In the genomic region with DNA sequence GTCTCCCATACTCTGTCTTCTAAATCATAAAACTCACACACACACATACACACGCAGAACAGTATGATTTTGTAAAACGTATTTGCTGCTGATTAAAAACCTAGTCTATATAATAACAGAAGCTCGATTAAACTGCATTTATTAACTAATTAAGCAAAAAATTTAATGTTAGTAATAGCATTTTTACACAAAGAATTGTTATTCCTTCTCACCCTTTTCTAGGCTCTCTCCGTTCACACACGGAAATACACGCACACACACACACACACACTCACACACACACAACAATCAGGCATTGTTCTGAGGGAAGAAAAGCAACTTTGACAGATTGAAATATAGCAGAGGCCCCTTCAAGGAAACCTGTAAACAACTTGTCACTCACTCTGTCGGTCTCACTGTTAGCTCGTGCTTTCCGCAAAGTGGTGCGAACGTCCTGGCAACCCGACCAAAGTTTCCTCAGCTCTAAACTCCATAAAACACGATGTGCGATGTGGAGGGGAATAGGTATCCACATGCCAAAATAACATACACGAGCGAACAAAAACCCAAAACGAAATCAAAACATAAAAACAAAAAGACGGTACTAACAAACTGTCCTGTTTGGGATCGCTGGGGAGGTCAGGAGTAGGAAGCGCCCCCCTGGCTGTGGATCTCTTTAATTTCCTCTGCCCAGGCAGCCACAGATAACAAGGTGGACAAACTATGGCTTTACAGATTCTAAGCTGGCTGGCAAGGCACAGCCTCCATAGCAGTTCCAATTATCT, we compare ENCODE assay signal across 8 cellular contexts. TPM values are rescaled to one million over a fixed set of nuclear protein-coding genes. Genes with fewer than 3 reads are reported as not detected.
A peak's percentile ranks its signal among the peaks of the same experiment; 100 is the strongest.
DNase-seq lines count a peak whose midpoint lies in the region; ATAC-seq and TF ChIP-seq lines count a peak whose summit lies in the region.

No MANE protein-coding gene starts in this region.

- no peaks in the 10 kb centered on the region for H3K4me1 Mint-ChIP-seq in stimulated activated naive CD8-positive, alpha-beta T cell treated with anti-CD3 and anti-CD28 coated beads, Interleukin-15, amount 100 ng/mL, for 72 hours
- H3K4me1 Mint-ChIP-seq in activated naive CD4-positive, alpha-beta T cell treated with anti-CD3 and anti-CD28 coated beads for 36 hours (ENCODE audit: low read depth), result no peaks in the 10 kb centered on the region

- H3K9me3 Mint-ChIP-seq in stimulated activated naive CD8-positive, alpha-beta T cell treated with anti-CD3 and anti-CD28 coated beads, Interleukin-15, amount 100 ng/mL, for 72 hours, result no peaks in the 10 kb centered on the region
- no peaks in the 10 kb centered on the region for H3K9me3 Mint-ChIP-seq in activated naive CD4-positive, alpha-beta T cell treated with anti-CD3 and anti-CD28 coated beads for 36 hours

- no peak for TF ChIP-seq CTCF in thoracic aorta (IDR thresholded peaks at IDR 0.05)

- intact Hi-C loops in activated naive CD4-positive, alpha-beta T cell treated with anti-CD3 and anti-CD28 coated beads for 36 hours (cut with micrococcal nuclease), result loop anchor here (5.0 kb wide), 1 partner anchor 887 kb away; no protein-coding TSS in a partner anchor

- H3K4me3 Mint-ChIP-seq in stimulated activated naive CD8-positive, alpha-beta T cell treated with anti-CD3 and anti-CD28 coated beads, Interleukin-15, amount 100 ng/mL, for 72 hours, result no peak overlapping the region
- H3K4me3 Mint-ChIP-seq in activated naive CD4-positive, alpha-beta T cell treated with anti-CD3 and anti-CD28 coated beads for 36 hours, result no peak overlapping the region

- H3K27ac Mint-ChIP-seq in stimulated activated naive CD8-positive, alpha-beta T cell treated with anti-CD3 and anti-CD28 coated beads, Interleukin-15, amount 100 ng/mL, for 72 hours, result no peak overlapping the region
- no peak overlapping the region for H3K27ac Mint-ChIP-seq in activated naive CD4-positive, alpha-beta T cell treated with anti-CD3 and anti-CD28 coated beads for 36 hours

- peak overlapping the region; percentile 74 for H3K4me3 ChIP-seq in thoracic aorta

- H3K27me3 Mint-ChIP-seq in stimulated activated naive CD8-positive, alpha-beta T cell treated with anti-CD3 and anti-CD28 coated beads, Interleukin-15, amount 100 ng/mL, for 72 hours, result no peaks in the 10 kb centered on the region
- no peaks in the 10 kb centered on the region for H3K27me3 Mint-ChIP-seq in activated naive CD4-positive, alpha-beta T cell treated with anti-CD3 and anti-CD28 coated beads for 36 hours (ENCODE audit: low read depth)

- no peaks in the 10 kb centered on the region for H3K36me3 ChIP-seq in thoracic aorta

- H3K9me3 ChIP-seq in thoracic aorta, result no peaks in the 10 kb centered on the region

- H3K27me3 ChIP-seq in thoracic aorta (replicated peaks; ENCODE audit: insufficient read depth), result no peaks in the 10 kb centered on the region

- no peaks in the 10 kb centered on the region for H3K36me3 Mint-ChIP-seq in activated naive CD4-positive, alpha-beta T cell treated with anti-CD3 and anti-CD28 coated beads for 36 hours (ENCODE audit: low read depth)

- H3K27ac ChIP-seq in thoracic aorta, result peak overlapping the region in 1 of 2 donors; percentile 34

- CTCF ChIA-PET in activated naive CD4-positive, alpha-beta T cell treated with anti-CD3 and anti-CD28 coated beads for 36 hours (lab: Charles Lee), result no interaction called here

- ATAC-seq in left lobe of liver (peak; percentile 73), thoracic aorta (ENCODE audit: insufficient number of reproducible peaks, low FRiP score, low read depth) (peak; percentile 11), GM21723 (IDR thresholded peaks at IDR 0.05; ENCODE audit: unreplicated experiment) (no peak)
- ATAC-seq in stimulated activated naive CD8-positive, alpha-beta T cell treated with anti-CD3 and anti-CD28 coated beads, Interleukin-15, amount 100 ng/mL, for 72 hours, result no peak

- peak; percentile 63 for DNase-seq in DMS153 treated with DMSO at 0.1 percent for 48 hours (lab: John Stamatoyannopoulos, UW; ENCODE audit: unreplicated experiment)
- no peak for DNase-seq in DMS153 (lab: John Stamatoyannopoulos, UW)
- DNase-seq in dermis blood vessel endothelial cell, result peak; percentile 25
- DNase-seq in left lobe of liver (ENCODE audit: low spot score), result peak; percentile 54
- DNase-seq in thoracic aorta (ENCODE audit: low spot score), result no peak
- DNase-seq in stimulated activated naive CD8-positive, alpha-beta T cell treated with anti-CD3 and anti-CD28 coated beads, Interleukin-15, amount 100 ng/mL, for 72 hours, result no peak
- DNase-seq in activated naive CD4-positive, alpha-beta T cell treated with anti-CD3 and anti-CD28 coated beads for 36 hours, result no peak

- peaks cover 10 to 31% of the 10 kb centered on the region in 2 donors for H3K4me1 ChIP-seq in thoracic aorta (ENCODE audit: control insufficient read depth in 1 of 2, low read depth in 2 of 2)

RNA-seq across cellular contexts. Expression of a gene that starts 0.7 kb away (rescaled TPM):
- total RNA-seq in dermis blood vessel endothelial cell (0.33 and 0.51 TPM in 2 replicates), left lobe of liver (32.2 TPM), thoracic aorta (10 to 100 TPM; 36.8 to 37.0 TPM)
- under 1 TPM in 1 of 2 experiments, not detected in 1; 0.41 TPM for total RNA-seq in activated naive CD4-positive, alpha-beta T cell treated with anti-CD3 and anti-CD28 coated beads for 36 hours

Comparison
In these comparisons a context has a peak if more than half of its experiments do, and no peak if none do; other contexts are left out.
1. DNase-seq: peak in DMS153 treated with DMSO at 0.1 percent for 48 hours (single experiment), dermis blood vessel endothelial cell (single experiment) and left lobe of liver (single experiment); none in DMS153 (single experiment), thoracic aorta (single experiment), stimulated activated naive CD8-positive, alpha-beta T cell treated with anti-CD3 and anti-CD28 coated beads, Interleukin-15, amount 100 ng/mL, for 72 hours (0 of 2) and activated naive CD4-positive, alpha-beta T cell treated with anti-CD3 and anti-CD28 coated beads for 36 hours (single experiment).
2. ATAC-seq: peak in left lobe of liver (single experiment) and thoracic aorta (single experiment); none in stimulated activated naive CD8-positive, alpha-beta T cell treated with anti-CD3 and anti-CD28 coated beads, Interleukin-15, amount 100 ng/mL, for 72 hours (single experiment) and GM21723 (single experiment).
3. RNA of a gene that starts 0.7 kb away (total RNA-seq): 36.8 to 37.0 TPM in thoracic aorta and 32.2 TPM in left lobe of liver (single experiment); 0.33 to 0.51 TPM in dermis blood vessel endothelial cell and 0.41 TPM in activated naive CD4-positive, alpha-beta T cell treated with anti-CD3 and anti-CD28 coated beads for 36 hours; every median in the first group is over 10 times any median in the second.